In the genomic region with DNA sequence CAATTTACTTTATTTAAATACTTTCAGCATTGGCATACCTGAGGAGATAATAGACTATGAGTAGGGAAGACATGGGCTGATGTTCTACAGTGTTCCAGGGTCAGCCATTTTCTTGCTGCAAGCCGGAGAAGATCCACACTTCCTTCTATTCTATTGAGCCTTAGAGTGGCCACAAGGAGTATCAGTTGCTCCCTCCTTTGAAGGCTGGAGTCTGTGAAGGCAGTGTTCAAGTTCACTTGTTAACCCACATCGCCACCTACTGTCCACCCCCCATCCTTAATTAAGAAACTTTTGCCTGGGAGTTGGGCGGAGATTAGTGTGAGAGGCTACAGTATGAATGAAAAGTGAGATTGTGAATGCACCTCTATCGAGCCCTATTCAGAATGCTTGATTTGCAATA, we compare ENCODE assay signal across 1 cellular context.
TF ChIP-seq lines count a peak whose summit lies in the region.

No MANE protein-coding gene starts in this region.

TF ChIP-seq in WTC11, 78 proteins besides CTCF, POLR2A, EP300 and RAD21 (continued from another document):
- TF ChIP-seq, protein P1, sequence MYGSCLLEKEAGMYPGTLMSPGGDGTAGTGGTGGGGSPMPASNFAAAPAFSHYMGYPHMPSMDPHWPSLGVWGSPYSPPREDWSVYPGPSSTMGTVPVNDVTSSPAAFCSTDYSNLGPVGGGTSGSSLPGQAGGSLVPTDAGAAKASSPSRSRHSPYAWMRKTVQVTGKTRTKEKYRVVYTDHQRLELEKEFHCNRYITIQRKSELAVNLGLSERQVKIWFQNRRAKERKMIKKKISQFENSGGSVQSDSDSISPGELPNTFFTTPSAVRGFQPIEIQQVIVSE (CRISPR knock-in tag; IDR thresholded peaks at IDR 0.05; ENCODE audit: borderline replicate concordance), result no peak
- TF ChIP-seq USF2 (CRISPR knock-in tag; IDR thresholded peaks at IDR 0.05), result no peak
- TF ChIP-seq ZNF425 (CRISPR knock-in tag; conservative IDR thresholded peaks at IDR 0.05), result no peak
- TF ChIP-seq, protein P2, sequence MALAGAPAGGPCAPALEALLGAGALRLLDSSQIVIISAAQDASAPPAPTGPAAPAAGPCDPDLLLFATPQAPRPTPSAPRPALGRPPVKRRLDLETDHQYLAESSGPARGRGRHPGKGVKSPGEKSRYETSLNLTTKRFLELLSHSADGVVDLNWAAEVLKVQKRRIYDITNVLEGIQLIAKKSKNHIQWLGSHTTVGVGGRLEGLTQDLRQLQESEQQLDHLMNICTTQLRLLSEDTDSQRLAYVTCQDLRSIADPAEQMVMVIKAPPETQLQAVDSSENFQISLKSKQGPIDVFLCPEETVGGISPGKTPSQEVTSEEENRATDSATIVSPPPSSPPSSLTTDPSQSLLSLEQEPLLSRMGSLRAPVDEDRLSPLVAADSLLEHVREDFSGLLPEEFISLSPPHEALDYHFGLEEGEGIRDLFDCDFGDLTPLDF (CRISPR knock-in tag; IDR thresholded peaks at IDR 0.05), result no peak
- no peak for TF ChIP-seq ESRRA (CRISPR knock-in tag; IDR thresholded peaks at IDR 0.05; ENCODE audit: borderline replicate concordance)
- TF ChIP-seq ZNF423 (CRISPR knock-in tag; IDR thresholded peaks at IDR 0.05), result no peak
- TF ChIP-seq ZNF396 (CRISPR knock-in tag; IDR thresholded peaks at IDR 0.05; ENCODE audit: borderline replicate concordance), result no peak
- no peak for TF ChIP-seq GABPB1 (CRISPR knock-in tag; IDR thresholded peaks at IDR 0.05)
- no peak for TF ChIP-seq SMAD4 (CRISPR knock-in tag; IDR thresholded peaks at IDR 0.05)
- TF ChIP-seq ATF1 (CRISPR knock-in tag; IDR thresholded peaks at IDR 0.05), result no peak
- no peak for TF ChIP-seq ETV6 (CRISPR knock-in tag; IDR thresholded peaks at IDR 0.05)
- TF ChIP-seq NFYB (CRISPR knock-in tag; conservative IDR thresholded peaks at IDR 0.05; ENCODE audit: low read depth), result no peak
